In genomic region chr14:70821581-70821915, GRCh38 we compare ENCODE assay signal across 9 cellular contexts. TPM values are rescaled to one million over a fixed set of nuclear protein-coding genes. Genes with fewer than 3 reads are reported as not detected.
DNase-seq lines count a peak whose midpoint lies in the region; ATAC-seq and TF ChIP-seq lines count a peak whose summit lies in the region.
"Had no signal": no experiment of that assay in that cellular context is flagged by ENCODE, and none has a peak within 500 bp of the region (broad histone marks: within the 10 kb centered on the region; RNA-seq: fewer than 3 reads in every experiment).

No MANE protein-coding gene starts in this region.

- H3K4me1 Mint-ChIP-seq in activated T-cell treated with anti-CD3 and anti-CD28 coated beads, Interleukin-2, amount 50 U/mL, for 4 hours (ENCODE audit: low read depth) = peaks cover 10% of the 10 kb centered on the region
- H3K4me1 Mint-ChIP-seq in brain = peaks cover 31% of the 10 kb centered on the region
- H3K4me1 Mint-ChIP-seq in type B pancreatic cell (ENCODE audit: unreplicated experiment) = peaks cover 13% of the 10 kb centered on the region

- H3K4me3 ChIP-seq in lung = peak overlapping the region; percentile 46

- peak overlapping the region; percentile 68 for H3K4me3 Mint-ChIP-seq in activated T-cell treated with anti-CD3 and anti-CD28 coated beads, Interleukin-2, amount 50 U/mL, for 4 hours
- H3K4me3 Mint-ChIP-seq in brain (peak overlapping the region; percentile 79 to 96 (median 85)), type B pancreatic cell (peak overlapping the region; percentile 93)

- WGBS in lung, 2 donors = 3 to 5% methylated on average over 17 to 23 of the region's 23 CpGs

- H3K9me3 ChIP-seq in lung (ENCODE audit: control insufficient read depth in 2 of 2, insufficient read depth in 1 of 2, low read length in 1 of 2) = no peaks in the 10 kb centered on the region

- peaks cover 19% of the 10 kb centered on the region for H3K27me3 Mint-ChIP-seq in activated T-cell treated with anti-CD3 and anti-CD28 coated beads, Interleukin-2, amount 50 U/mL, for 4 hours (ENCODE audit: low read depth)
- peaks cover 48% of the 10 kb centered on the region for H3K27me3 Mint-ChIP-seq in brain
- H3K27me3 Mint-ChIP-seq in type B pancreatic cell = peaks cover 45% of the 10 kb centered on the region

- peaks cover 0 to 3% of the 10 kb centered on the region in 2 donors for H3K4me1 ChIP-seq in lung (ENCODE audit: control insufficient read depth in 2 of 2, insufficient read depth in 2 of 2, low read length in 2 of 2)

- no peaks in the 10 kb centered on the region for H3K36me3 ChIP-seq in lung (ENCODE audit: control insufficient read depth in 2 of 2, insufficient read depth in 2 of 2, low read length in 2 of 2)

- ATAC-seq in activated T-cell treated with anti-CD3 and anti-CD28 coated beads, Interleukin-2, amount 50 U/mL, for 4 hours = no peak
- ATAC-seq in lung (ENCODE audit: insufficient read depth, low FRiP score) (no peak), omental fat pad (ENCODE audit: low FRiP score) (no peak)

- no peaks in the 10 kb centered on the region for H3K27me3 ChIP-seq in lung (ENCODE audit: control insufficient read depth, insufficient read depth)

- H3K9me3 Mint-ChIP-seq in activated T-cell treated with anti-CD3 and anti-CD28 coated beads, Interleukin-2, amount 50 U/mL, for 4 hours = no peaks in the 10 kb centered on the region
- H3K9me3 Mint-ChIP-seq in brain (no peaks in the 10 kb centered on the region), type B pancreatic cell (no peaks in the 10 kb centered on the region)

- no peaks in the 10 kb centered on the region for H3K36me3 Mint-ChIP-seq in activated T-cell treated with anti-CD3 and anti-CD28 coated beads, Interleukin-2, amount 50 U/mL, for 4 hours (ENCODE audit: insufficient read depth)
- H3K36me3 Mint-ChIP-seq in brain (no peaks in the 10 kb centered on the region), type B pancreatic cell (no peaks in the 10 kb centered on the region)

- DNase-seq in activated T-cell treated with anti-CD3 and anti-CD28 coated beads, Interleukin-2, amount 50 U/mL, for 4 hours = no peak
- no peak for DNase-seq in activated T-cell treated with anti-CD3 and anti-CD28 coated beads for 4 hours
- DNase-seq in lung (ENCODE audit: low spot score) = no peak
- no peak for DNase-seq in type B pancreatic cell (ENCODE audit: extremely low spot score, unreplicated experiment)
- no peak for DNase-seq in omental fat pad (ENCODE audit: low spot score)
- DNase-seq in NCI-H82 (lab: John Stamatoyannopoulos, UW) = no peak
- DNase-seq in putamen (ENCODE audit: low spot score) = no peak
- DNase-seq: NCI-H2107 had no signal

- TF ChIP-seq CTCF in brain (conservative IDR thresholded peaks at IDR 0.05) (no peak), lung (IDR thresholded peaks at IDR 0.05; ENCODE audit: control extremely low read depth, extremely low read depth) (no peak), type B pancreatic cell (conservative IDR thresholded peaks at IDR 0.05) (no peak), omental fat pad (IDR thresholded peaks at IDR 0.05) (no peak)

- H3K27ac ChIP-seq in lung (ENCODE audit: low read depth in 1 of 2, low read length in 1 of 2) = no peak overlapping the region

- H3K27ac Mint-ChIP-seq in brain = no peak overlapping the region
- H3K27ac Mint-ChIP-seq in type B pancreatic cell = no peak overlapping the region

RNA-seq across cellular contexts. Expression of gene MAP3K9, which starts 12.2 kb away (rescaled TPM):
- 1 to 10 TPM; 3.1 to 4.8 (median 4.7) TPM for total RNA-seq in activated T-cell treated with anti-CD3 and anti-CD28 coated beads, Interleukin-2, amount 50 U/mL, for 4 hours
- 8.5 TPM for polyA plus RNA-seq in brain (ENCODE audit: insufficient read depth, low read depth, low replicate concordance)
- 10 to 100 TPM in 1 of 2 donors, 1 to 10 TPM in 1; 5.4 to 14.0 TPM for total RNA-seq in lung
- 1 to 10 TPM; 2.3 to 3.1 TPM for polyA plus RNA-seq in lung
- 14.9 and 27.4 TPM in 2 replicates for total RNA-seq in type B pancreatic cell (ENCODE audit: low replicate concordance)
- 1 to 10 TPM in 2 of 4 donors, under 1 TPM in 2; 0.32 to 5.8 (median 1.1) TPM for total RNA-seq in omental fat pad
